Comparison of ENCODE assay signal across 12 cellular contexts in the genomic region with DNA sequence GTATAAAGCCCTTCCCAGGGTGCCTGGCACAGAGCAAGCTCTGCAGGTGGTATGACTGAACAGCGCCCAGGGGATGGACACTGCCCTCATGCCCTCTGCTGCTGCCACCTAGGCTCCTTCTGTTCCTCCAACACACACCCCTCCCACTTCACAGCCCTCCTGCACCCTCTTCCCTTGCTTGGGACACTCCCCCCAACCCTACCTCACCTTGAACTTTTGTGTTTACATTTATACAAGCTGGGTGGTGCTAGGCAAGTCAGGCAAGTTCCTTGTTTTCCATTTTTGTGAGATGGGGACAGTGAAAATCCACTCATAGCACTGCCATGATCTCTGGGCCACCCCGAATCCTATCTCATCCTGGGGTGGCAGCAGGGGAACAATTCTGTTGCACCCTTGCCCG. TPM values are rescaled to one million over a fixed set of nuclear protein-coding genes. Genes with fewer than 3 reads are reported as not detected.
A peak's percentile ranks its signal among the peaks of the same experiment; 100 is the strongest.
DNase-seq lines count a peak whose midpoint lies in the region; ATAC-seq and TF ChIP-seq lines count a peak whose summit lies in the region.
"Had no signal": no experiment of that assay in that cellular context is flagged by ENCODE, and none has a peak within 500 bp of the region (broad histone marks: within the 10 kb centered on the region; RNA-seq: fewer than 3 reads in every experiment).

No MANE protein-coding gene starts in this region.

- H4K20me1 ChIP-seq in neural progenitor cell (ENCODE audit: low read depth), result no peaks in the 10 kb centered on the region

- DNase-seq in natural killer cell treated with Interleukin-12 subunit alpha and Interleukin-12 subunit beta and Interleukin-15 and Interleukin-18, amount 100 ng/mL, for 72 hours (ENCODE audit: low spot score), result peak; percentile 16
- DNase-seq in natural killer cell (no peak), colonic mucosa (peak; percentile 40), neural progenitor cell (ENCODE audit: low spot score) (no peak), NCI-H1417 (lab: John Stamatoyannopoulos, UW) (no peak)
- DNase-seq in central memory CD4-positive, alpha-beta T cell, result no peak
- DNase-seq: NCI-H1436 treated with DMSO at 0.1 percent for 48 hours, NCI-H2029, NCI-H345, NCI-H526 had no signal

- H3K27ac ChIP-seq in colonic mucosa, result no peak overlapping the region
- H3K27ac ChIP-seq in neural progenitor cell, result no peak overlapping the region

- no peaks in the 10 kb centered on the region for H3K27me3 ChIP-seq in colonic mucosa
- no peaks in the 10 kb centered on the region for H3K27me3 ChIP-seq in neural progenitor cell

- no peak overlapping the region for H3K27ac Mint-ChIP-seq in natural killer cell treated with Interleukin-12 subunit alpha and Interleukin-12 subunit beta and Interleukin-15 and Interleukin-18, amount 100 ng/mL, for 72 hours
- H3K27ac Mint-ChIP-seq in natural killer cell, result no peak overlapping the region
- peak overlapping the region; percentile 53 for H3K27ac Mint-ChIP-seq in neural progenitor cell
- no peak overlapping the region for H3K27ac Mint-ChIP-seq in stimulated activated memory B cell treated with anti-CD40 and anti-IgM and Interleukin-4, amounts not matched to agents 10 μg/mL and 1 μg/mL and 100 μg/mL, for 72 hours

- H3K9me3 Mint-ChIP-seq in natural killer cell treated with Interleukin-12 subunit alpha and Interleukin-12 subunit beta and Interleukin-15 and Interleukin-18, amount 100 ng/mL, for 72 hours, result no peaks in the 10 kb centered on the region
- H3K9me3 Mint-ChIP-seq in natural killer cell (no peaks in the 10 kb centered on the region), neural progenitor cell (no peaks in the 10 kb centered on the region)
- no peaks in the 10 kb centered on the region for H3K9me3 Mint-ChIP-seq in stimulated activated memory B cell treated with anti-CD40 and anti-IgM and Interleukin-4, amounts not matched to agents 10 μg/mL and 1 μg/mL and 100 μg/mL, for 72 hours

- intact Hi-C loops in natural killer cell (cut with micrococcal nuclease) (no loop called here), colonic mucosa (cut with DNase I) (no loop called here)

- H3K27me3 Mint-ChIP-seq in natural killer cell treated with Interleukin-12 subunit alpha and Interleukin-12 subunit beta and Interleukin-15 and Interleukin-18, amount 100 ng/mL, for 72 hours, result no peaks in the 10 kb centered on the region
- H3K27me3 Mint-ChIP-seq in natural killer cell (ENCODE audit: low read depth in 2 of 2) (no peaks in the 10 kb centered on the region), neural progenitor cell (ENCODE audit: insufficient read depth, low read depth) (peaks cover 11% of the 10 kb centered on the region)
- no peaks in the 10 kb centered on the region for H3K27me3 Mint-ChIP-seq in stimulated activated memory B cell treated with anti-CD40 and anti-IgM and Interleukin-4, amounts not matched to agents 10 μg/mL and 1 μg/mL and 100 μg/mL, for 72 hours

- H3K36me3 ChIP-seq in colonic mucosa (peaks cover 3% of the 10 kb centered on the region), neural progenitor cell (no peaks in the 10 kb centered on the region)

- H3K4me1 ChIP-seq in colonic mucosa (no peaks in the 10 kb centered on the region), neural progenitor cell (no peaks in the 10 kb centered on the region)

- H3K4me3 Mint-ChIP-seq in natural killer cell treated with Interleukin-12 subunit alpha and Interleukin-12 subunit beta and Interleukin-15 and Interleukin-18, amount 100 ng/mL, for 72 hours, result no peak overlapping the region
- H3K4me3 Mint-ChIP-seq in natural killer cell, result no peak overlapping the region
- no peak overlapping the region for H3K4me3 Mint-ChIP-seq in neural progenitor cell
- no peak overlapping the region for H3K4me3 Mint-ChIP-seq in stimulated activated memory B cell treated with anti-CD40 and anti-IgM and Interleukin-4, amounts not matched to agents 10 μg/mL and 1 μg/mL and 100 μg/mL, for 72 hours

- H3K4me3 ChIP-seq in colonic mucosa (no peak overlapping the region), neural progenitor cell (no peak overlapping the region)

- TF ChIP-seq CTCF in natural killer cell (IDR thresholded peaks at IDR 0.05) (no peak), colonic mucosa (IDR thresholded peaks at IDR 0.05) (no peak), neural progenitor cell (IDR thresholded peaks at IDR 0.05) (no peak)

- H3K4me2 ChIP-seq in neural progenitor cell, result no peak overlapping the region

- H3F3A ChIP-seq in neural progenitor cell (ENCODE audit: low read depth), result no peaks in the 10 kb centered on the region

- no peaks in the 10 kb centered on the region for H3K9me3 ChIP-seq in colonic mucosa
- H3K9me3 ChIP-seq in neural progenitor cell (ENCODE audit: low read depth), result no peaks in the 10 kb centered on the region

- H3K9ac ChIP-seq in colonic mucosa (ENCODE audit: low read depth in 2 of 2, low read length in 2 of 2) (no peak overlapping the region), neural progenitor cell (no peak overlapping the region)

- ATAC-seq in natural killer cell treated with Interleukin-12 subunit alpha and Interleukin-12 subunit beta and Interleukin-15 and Interleukin-18, amount 100 ng/mL, for 72 hours, result no peak
- ATAC-seq in natural killer cell, result no peak
- no peak for ATAC-seq in stimulated activated memory B cell treated with anti-CD40 and anti-IgM and Interleukin-4, amounts not matched to agents 10 μg/mL and 1 μg/mL and 100 μg/mL, for 72 hours
- no peak for ATAC-seq in HG03354 (IDR thresholded peaks at IDR 0.05; ENCODE audit: poor library complexity, severe bottlenecking, unreplicated experiment)

- H3K79me2 ChIP-seq in neural progenitor cell (ENCODE audit: low read depth), result no peaks in the 10 kb centered on the region

- no peaks in the 10 kb centered on the region for H3K36me3 Mint-ChIP-seq in natural killer cell treated with Interleukin-12 subunit alpha and Interleukin-12 subunit beta and Interleukin-15 and Interleukin-18, amount 100 ng/mL, for 72 hours
- H3K36me3 Mint-ChIP-seq in natural killer cell (no peaks in the 10 kb centered on the region), neural progenitor cell (no peaks in the 10 kb centered on the region)
- H3K36me3 Mint-ChIP-seq in stimulated activated memory B cell treated with anti-CD40 and anti-IgM and Interleukin-4, amounts not matched to agents 10 μg/mL and 1 μg/mL and 100 μg/mL, for 72 hours, result peaks cover 7% of the 10 kb centered on the region

- H2AFZ ChIP-seq in neural progenitor cell (replicated peaks), result no peak overlapping the region

- no peaks in the 10 kb centered on the region for H3K4me1 Mint-ChIP-seq in natural killer cell treated with Interleukin-12 subunit alpha and Interleukin-12 subunit beta and Interleukin-15 and Interleukin-18, amount 100 ng/mL, for 72 hours (ENCODE audit: low read depth in 2 of 2)
- no peaks in the 10 kb centered on the region for H3K4me1 Mint-ChIP-seq in natural killer cell
- peaks cover 18% of the 10 kb centered on the region for H3K4me1 Mint-ChIP-seq in neural progenitor cell
- H3K4me1 Mint-ChIP-seq in stimulated activated memory B cell treated with anti-CD40 and anti-IgM and Interleukin-4, amounts not matched to agents 10 μg/mL and 1 μg/mL and 100 μg/mL, for 72 hours, result no peaks in the 10 kb centered on the region

RNA-seq across cellular contexts. Expression of a gene that starts 18.8 kb away (rescaled TPM):
- total RNA-seq in natural killer cell treated with Interleukin-12 subunit alpha and Interleukin-12 subunit beta and Interleukin-15 and Interleukin-18, amount 100 ng/mL, for 72 hours, result 1 to 10 TPM in 1 of 2 donors, under 1 TPM in 1; 0.95 to 1.8 TPM
- total RNA-seq in natural killer cell (1 to 10 TPM; 1.9 to 3.6 (median 2.3) TPM), colonic mucosa (10 to 100 TPM; 53.8 to 68.1 TPM), neural progenitor cell (ENCODE audit: low replicate concordance) (2.4 and 3.6 TPM in 2 replicates)

RNA-seq across cellular contexts. Expression of a gene that starts 44.2 kb away (rescaled TPM):
- total RNA-seq in natural killer cell treated with Interleukin-12 subunit alpha and Interleukin-12 subunit beta and Interleukin-15 and Interleukin-18, amount 100 ng/mL, for 72 hours, result 1 to 10 TPM; 3.9 to 4.2 TPM
- 1 to 10 TPM; 5.0 to 8.9 (median 7.0) TPM for total RNA-seq in natural killer cell
- 10 to 100 TPM; 20.1 to 26.9 TPM for total RNA-seq in colonic mucosa
- total RNA-seq in neural progenitor cell (ENCODE audit: low replicate concordance), result 0.41 and 1.3 TPM in 2 replicates

Comparison
In these comparisons a context has a peak if more than half of its experiments do, and no peak if none do; other contexts are left out.
1. DNase-seq: peak in natural killer cell treated with Interleukin-12 subunit alpha and Interleukin-12 subunit beta and Interleukin-15 and Interleukin-18, amount 100 ng/mL, for 72 hours (single experiment) and colonic mucosa (single experiment); none in natural killer cell (single experiment), neural progenitor cell (single experiment), NCI-H1417 (0 of 3) and central memory CD4-positive, alpha-beta T cell (single experiment).
2. RNA of a gene that starts 18.8 kb away (total RNA-seq): 53.8 to 68.1 TPM in colonic mucosa; 2.4 to 3.6 TPM in neural progenitor cell, 1.9 to 3.6 TPM in natural killer cell and 0.95 to 1.8 TPM in natural killer cell treated with Interleukin-12 subunit alpha and Interleukin-12 subunit beta and Interleukin-15 and Interleukin-18, amount 100 ng/mL, for 72 hours; every median in the first group is over 10 times any median in the second.